ENCODE assay signal across 8 cellular contexts in genomic region chr19:40601061-40601973, GRCh38. TPM values are rescaled to one million over a fixed set of nuclear protein-coding genes. Genes with fewer than 3 reads are reported as not detected.
DNase-seq lines count a peak whose midpoint lies in the region; ATAC-seq and TF ChIP-seq lines count a peak whose summit lies in the region.

A gene with protein sequence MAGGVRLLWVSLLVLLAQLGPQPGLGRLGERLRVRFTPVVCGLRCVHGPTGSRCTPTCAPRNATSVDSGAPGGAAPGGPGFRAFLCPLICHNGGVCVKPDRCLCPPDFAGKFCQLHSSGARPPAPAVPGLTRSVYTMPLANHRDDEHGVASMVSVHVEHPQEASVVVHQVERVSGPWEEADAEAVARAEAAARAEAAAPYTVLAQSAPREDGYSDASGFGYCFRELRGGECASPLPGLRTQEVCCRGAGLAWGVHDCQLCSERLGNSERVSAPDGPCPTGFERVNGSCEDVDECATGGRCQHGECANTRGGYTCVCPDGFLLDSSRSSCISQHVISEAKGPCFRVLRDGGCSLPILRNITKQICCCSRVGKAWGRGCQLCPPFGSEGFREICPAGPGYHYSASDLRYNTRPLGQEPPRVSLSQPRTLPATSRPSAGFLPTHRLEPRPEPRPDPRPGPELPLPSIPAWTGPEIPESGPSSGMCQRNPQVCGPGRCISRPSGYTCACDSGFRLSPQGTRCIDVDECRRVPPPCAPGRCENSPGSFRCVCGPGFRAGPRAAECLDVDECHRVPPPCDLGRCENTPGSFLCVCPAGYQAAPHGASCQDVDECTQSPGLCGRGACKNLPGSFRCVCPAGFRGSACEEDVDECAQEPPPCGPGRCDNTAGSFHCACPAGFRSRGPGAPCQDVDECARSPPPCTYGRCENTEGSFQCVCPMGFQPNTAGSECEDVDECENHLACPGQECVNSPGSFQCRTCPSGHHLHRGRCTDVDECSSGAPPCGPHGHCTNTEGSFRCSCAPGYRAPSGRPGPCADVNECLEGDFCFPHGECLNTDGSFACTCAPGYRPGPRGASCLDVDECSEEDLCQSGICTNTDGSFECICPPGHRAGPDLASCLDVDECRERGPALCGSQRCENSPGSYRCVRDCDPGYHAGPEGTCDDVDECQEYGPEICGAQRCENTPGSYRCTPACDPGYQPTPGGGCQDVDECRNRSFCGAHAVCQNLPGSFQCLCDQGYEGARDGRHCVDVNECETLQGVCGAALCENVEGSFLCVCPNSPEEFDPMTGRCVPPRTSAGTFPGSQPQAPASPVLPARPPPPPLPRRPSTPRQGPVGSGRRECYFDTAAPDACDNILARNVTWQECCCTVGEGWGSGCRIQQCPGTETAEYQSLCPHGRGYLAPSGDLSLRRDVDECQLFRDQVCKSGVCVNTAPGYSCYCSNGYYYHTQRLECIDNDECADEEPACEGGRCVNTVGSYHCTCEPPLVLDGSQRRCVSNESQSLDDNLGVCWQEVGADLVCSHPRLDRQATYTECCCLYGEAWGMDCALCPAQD (N-terminal part only) (plus strand): TSS chr19:40601369. CDS start chr19:40601388, 19 bp downstream.

- no peak within 1 kb of the TSS for H2AFZ ChIP-seq in neural progenitor cell (replicated peaks)

- DNase-seq in AG10803 (ENCODE audit: low read depth) (no peak), HCEC 1CT (peak; percentile 55), fibroblast of villous mesenchyme (ENCODE audit: low read depth) (peak; percentile 31), neural progenitor cell (ENCODE audit: low spot score) (peak; percentile 72), NCI-H187 (lab: John Stamatoyannopoulos, UW) (no peak), NCI-H2196 (lab: John Stamatoyannopoulos, UW; ENCODE audit: unreplicated experiment) (no peak)
- peak; percentile 45 for DNase-seq in activated CD8-positive, alpha-beta T cell treated with anti-CD3 and anti-CD28 coated beads for 36 hours

- POLR2A ChIA-PET in activated CD8-positive, alpha-beta T cell treated with anti-CD3 and anti-CD28 coated beads for 36 hours (lab: Charles Lee) = interaction anchor here (0.5 to 1.9 kb wide), 4 partner anchors 28 to 169 kb away, joined by 3 to 8 read pairs (median 3); no protein-coding TSS in a partner anchor

- peak within 1 kb of the TSS; percentile 67 for H3K4me3 Mint-ChIP-seq in activated CD8-positive, alpha-beta T cell treated with anti-CD3 and anti-CD28 coated beads for 36 hours
- H3K4me3 Mint-ChIP-seq in neural progenitor cell = peak within 1 kb of the TSS; percentile 81

- no peaks in the 10 kb centered on the region for H3K9me3 ChIP-seq in neural progenitor cell (ENCODE audit: low read depth)

- 0 out of 2 replicates have a peak, but pooled peaks have one; percentile 0 for TF ChIP-seq CTCF in AG10803 (conservative IDR thresholded peaks at IDR 0.05; ENCODE audit: low read length)
- TF ChIP-seq CTCF in activated CD8-positive, alpha-beta T cell treated with anti-CD3 and anti-CD28 coated beads for 36 hours (IDR thresholded peaks at IDR 0.05) = no peak
- TF ChIP-seq CTCF in fibroblast of villous mesenchyme (IDR thresholded peaks at IDR 0.05; ENCODE audit: insufficient read depth, low read depth, low read length) = peak; percentile 2
- TF ChIP-seq CTCF in neural progenitor cell (IDR thresholded peaks at IDR 0.05) = peak; percentile 40

- H3K27me3 Mint-ChIP-seq in activated CD8-positive, alpha-beta T cell treated with anti-CD3 and anti-CD28 coated beads for 36 hours = peaks cover 40% of the 10 kb centered on the region
- H3K27me3 Mint-ChIP-seq in neural progenitor cell (ENCODE audit: insufficient read depth, low read depth) = peaks cover 21% of the 10 kb centered on the region

- peaks cover 83% of the 10 kb centered on the region for H3K27me3 ChIP-seq in neural progenitor cell

- CTCF ChIA-PET in activated CD8-positive, alpha-beta T cell treated with anti-CD3 and anti-CD28 coated beads for 36 hours (lab: Charles Lee) = interaction anchor here (1.0 to 7.2 kb wide), 8 partner anchors 9 to 76 kb away, joined by 4 to 51 read pairs (median 8); no protein-coding TSS in a partner anchor

- H3K79me2 ChIP-seq in neural progenitor cell (ENCODE audit: low read depth) = no peaks in the 10 kb centered on the region

- no peaks in the 10 kb centered on the region for H3K36me3 ChIP-seq in neural progenitor cell

- no peak within 1 kb of the TSS for H3K27ac Mint-ChIP-seq in activated CD8-positive, alpha-beta T cell treated with anti-CD3 and anti-CD28 coated beads for 36 hours
- H3K27ac Mint-ChIP-seq in neural progenitor cell = no peak within 1 kb of the TSS

- peaks cover 43% of the 10 kb centered on the region for H4K20me1 ChIP-seq in neural progenitor cell (ENCODE audit: low read depth)

- peaks cover 69% of the 10 kb centered on the region for H3K4me1 Mint-ChIP-seq in activated CD8-positive, alpha-beta T cell treated with anti-CD3 and anti-CD28 coated beads for 36 hours (ENCODE audit: low read depth)
- H3K4me1 Mint-ChIP-seq in neural progenitor cell = peaks cover 53% of the 10 kb centered on the region

- peaks cover 51% of the 10 kb centered on the region for H3K4me1 ChIP-seq in neural progenitor cell

- H3K27ac ChIP-seq in neural progenitor cell = no peak within 1 kb of the TSS

- H3K4me2 ChIP-seq in neural progenitor cell = peak within 1 kb of the TSS; percentile 90

- no peak within 1 kb of the TSS for H3K9ac ChIP-seq in neural progenitor cell

- no peaks in the 10 kb centered on the region for H3K36me3 Mint-ChIP-seq in activated CD8-positive, alpha-beta T cell treated with anti-CD3 and anti-CD28 coated beads for 36 hours (ENCODE audit: low read depth)
- H3K36me3 Mint-ChIP-seq in neural progenitor cell = peaks cover 7% of the 10 kb centered on the region

- intact Hi-C loops in activated CD8-positive, alpha-beta T cell treated with anti-CD3 and anti-CD28 coated beads for 36 hours (cut with micrococcal nuclease) = no loop called here

- no peak for ATAC-seq in activated CD8-positive, alpha-beta T cell treated with anti-CD3 and anti-CD28 coated beads for 36 hours
- ATAC-seq in GM21381 (IDR thresholded peaks at IDR 0.05; ENCODE audit: unreplicated experiment) = no peak

- H3K4me3 ChIP-seq in AG10803 (ENCODE audit: low read length) = peak within 1 kb of the TSS; percentile 34
- peak within 1 kb of the TSS; percentile 55 for H3K4me3 ChIP-seq in fibroblast of villous mesenchyme (ENCODE audit: low read depth, low read length)
- peak within 1 kb of the TSS; percentile 51 for H3K4me3 ChIP-seq in neural progenitor cell

- no peaks in the 10 kb centered on the region for H3K9me3 Mint-ChIP-seq in activated CD8-positive, alpha-beta T cell treated with anti-CD3 and anti-CD28 coated beads for 36 hours
- H3K9me3 Mint-ChIP-seq in neural progenitor cell = no peaks in the 10 kb centered on the region

- peaks cover 80% of the 10 kb centered on the region for H3F3A ChIP-seq in neural progenitor cell (ENCODE audit: low read depth)

RNA-seq across cellular contexts. Expression of the gene that starts here (rescaled TPM):
- total RNA-seq in activated CD8-positive, alpha-beta T cell treated with anti-CD3 and anti-CD28 coated beads for 36 hours = 100 to 1,000 TPM; 117 to 121 TPM
- 18.4 and 21.2 TPM in 2 replicates for total RNA-seq in fibroblast of villous mesenchyme
- 24.7 and 70.0 TPM in 2 replicates for total RNA-seq in neural progenitor cell (ENCODE audit: low replicate concordance)

Comparison
In these comparisons a context has a peak if more than half of its experiments do, and no peak if none do; other contexts are left out.
1. DNase-seq: peak in HCEC 1CT (single experiment), activated CD8-positive, alpha-beta T cell treated with anti-CD3 and anti-CD28 coated beads for 36 hours (single experiment), fibroblast of villous mesenchyme (single experiment) and neural progenitor cell (single experiment); none in AG10803 (single experiment), NCI-H187 (0 of 2) and NCI-H2196 (single experiment).
2. Peak in every context shown above with its lines, with median percentiles within 50 percentile points of each other: H3K4me3 ChIP-seq.